ENCODE assay signal across 7 cellular contexts in the genomic region with DNA sequence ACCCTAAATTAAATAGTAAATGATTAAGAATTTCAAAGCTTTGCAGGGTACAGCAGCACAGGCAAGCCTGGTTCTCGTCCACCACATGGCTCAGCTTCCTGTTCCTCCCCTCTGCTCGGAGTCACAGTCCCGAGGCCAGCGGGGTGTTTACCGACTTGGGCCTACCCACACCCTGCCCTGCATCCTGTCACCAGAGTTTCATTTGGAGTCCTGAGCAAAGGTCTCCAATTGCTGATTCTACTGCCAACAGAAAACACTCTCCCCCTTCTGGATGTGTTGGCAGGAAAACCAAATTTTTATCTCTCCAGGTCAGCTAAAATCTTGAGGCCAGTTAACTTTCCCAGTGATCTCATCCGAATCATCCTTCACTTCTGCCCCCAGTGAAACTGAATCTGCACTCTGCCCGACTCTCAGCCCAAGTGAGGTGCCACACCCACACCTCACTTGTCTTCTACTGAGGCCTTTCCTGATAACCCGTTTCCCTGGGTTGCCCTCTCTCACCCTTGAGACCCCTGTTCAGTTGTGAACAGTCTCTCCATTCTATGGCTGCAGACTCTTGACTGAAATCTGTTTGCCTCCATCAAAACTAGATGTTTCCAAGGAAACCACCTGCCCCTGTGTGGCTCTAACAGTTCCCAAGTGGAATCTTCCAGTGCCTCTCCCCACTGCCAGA.
DNase-seq lines count a peak whose midpoint lies in the region; ATAC-seq and TF ChIP-seq lines count a peak whose summit lies in the region.

No MANE protein-coding gene starts in this region.

- no peaks in the 10 kb centered on the region for H3K27me3 Mint-ChIP-seq in stimulated activated naive B cell treated with anti-CD40 and anti-IgM and Interleukin-4, amounts not matched to agents 10 μg/mL and 1 μg/mL and 100 μg/mL, for 72 hours

- peaks cover 17 to 26% of the 10 kb centered on the region in 2 donors for H3K36me3 Mint-ChIP-seq in stimulated activated naive B cell treated with anti-CD40 and anti-IgM and Interleukin-4, amounts not matched to agents 10 μg/mL and 1 μg/mL and 100 μg/mL, for 72 hours

- TF ChIP-seq CTCF in ascending aorta (IDR thresholded peaks at IDR 0.05) (no peak), right lobe of liver (IDR thresholded peaks at IDR 0.05) (peak in 1 of 4 donors; percentile 18)

- TF ChIP-seq POLR2A in GM18951 (IDR thresholded peaks at IDR 0.05; ENCODE audit: extremely low read depth, insufficient read depth, insufficient read length) = peak; percentile 32
- peak; percentile 57 for TF ChIP-seq POLR2A in right lobe of liver (IDR thresholded peaks at IDR 0.05)

- in situ Hi-C loops in GM18951 (cut with MboI; ENCODE audit: low sequenced_read_pairs, unreplicated experiment) = loop anchor here (10.0 kb wide), 1 partner anchor 50 kb away; no protein-coding TSS in a partner anchor

- intact Hi-C loops in ascending aorta (cut with DNase I) (loop anchor here (1.0 kb wide), 1 partner anchor 15 kb away; no protein-coding TSS in a partner anchor), right lobe of liver (cut with DNase I) (no loop called here)

- ATAC-seq in HG03097 (IDR thresholded peaks at IDR 0.05; ENCODE audit: low FRiP score, unreplicated experiment) (peak; percentile 70), right lobe of liver (peak; percentile 91 to 98 (median 96))
- ATAC-seq in stimulated activated naive B cell treated with anti-CD40 and anti-IgM and Interleukin-4, amounts not matched to agents 10 μg/mL and 1 μg/mL and 100 μg/mL, for 72 hours (replicated peaks) = peak; percentile 72 to 73

- H3K9me3 ChIP-seq in ascending aorta = no peaks in the 10 kb centered on the region
- H3K9me3 ChIP-seq in right lobe of liver = no peaks in the 10 kb centered on the region

- peak overlapping the region; percentile 15 to 33 for H3K4me3 Mint-ChIP-seq in stimulated activated naive B cell treated with anti-CD40 and anti-IgM and Interleukin-4, amounts not matched to agents 10 μg/mL and 1 μg/mL and 100 μg/mL, for 72 hours

- H3K27me3 ChIP-seq in ascending aorta (no peaks in the 10 kb centered on the region), right lobe of liver (no peaks in the 10 kb centered on the region)

- under 1% methylated on average over 8 of the region's 8 CpGs for WGBS in right lobe of liver (ENCODE audit: insufficient coverage, low coverage, low lambda C conversion rate, missing lambda C conversion rate)

- H3K27ac ChIP-seq in ascending aorta = peak overlapping the region; percentile 85 to 91
- peak overlapping the region; percentile 83 to 85 (median 84) for H3K27ac ChIP-seq in right lobe of liver

- H3K4me3 ChIP-seq in ascending aorta = no peak overlapping the region
- H3K4me3 ChIP-seq in right lobe of liver = no peak overlapping the region

- H3K36me3 ChIP-seq in ascending aorta (no peaks in the 10 kb centered on the region), right lobe of liver (no peaks in the 10 kb centered on the region)

- peak overlapping the region; percentile 94 for H3K27ac Mint-ChIP-seq in stimulated activated naive B cell treated with anti-CD40 and anti-IgM and Interleukin-4, amounts not matched to agents 10 μg/mL and 1 μg/mL and 100 μg/mL, for 72 hours

- H3K4me1 ChIP-seq in ascending aorta (peaks cover 14 to 27% of the 10 kb centered on the region in 2 donors), right lobe of liver (peaks cover 0 to 40% (median 23%) of the 10 kb centered on the region in 4 donors)

- H3K4me1 Mint-ChIP-seq in stimulated activated naive B cell treated with anti-CD40 and anti-IgM and Interleukin-4, amounts not matched to agents 10 μg/mL and 1 μg/mL and 100 μg/mL, for 72 hours = peaks cover 60 to 76% of the 10 kb centered on the region in 2 donors

- H3K9me3 Mint-ChIP-seq in stimulated activated naive B cell treated with anti-CD40 and anti-IgM and Interleukin-4, amounts not matched to agents 10 μg/mL and 1 μg/mL and 100 μg/mL, for 72 hours = peaks cover 2 to 5% of the 10 kb centered on the region in 2 donors

- DNase-seq in T follicular helper cell (ENCODE audit: low read depth) (peak; percentile 35), ascending aorta (ENCODE audit: low spot score in 2 of 2) (peak; percentile 76 to 91), right lobe of liver (peak; percentile 95 to 96 (median 95)), T1000 (lab: John Stamatoyannopoulos, UW) (no peak)
- DNase-seq in stimulated activated naive B cell treated with anti-CD40 and anti-IgM and Interleukin-4, amounts not matched to agents 10 μg/mL and 1 μg/mL and 100 μg/mL, for 72 hours = peak; percentile 64
